Comparison of ENCODE assay signal across 1 cellular context in genomic region chr4:55183926-55184599, GRCh38.
TF ChIP-seq lines count a peak whose summit lies in the region.

No MANE protein-coding gene starts in this region.

TF ChIP-seq in GM23338, 12 proteins besides CTCF, POLR2A, EP300 and RAD21 (continued from another document):
- TF ChIP-seq, protein P1, sequence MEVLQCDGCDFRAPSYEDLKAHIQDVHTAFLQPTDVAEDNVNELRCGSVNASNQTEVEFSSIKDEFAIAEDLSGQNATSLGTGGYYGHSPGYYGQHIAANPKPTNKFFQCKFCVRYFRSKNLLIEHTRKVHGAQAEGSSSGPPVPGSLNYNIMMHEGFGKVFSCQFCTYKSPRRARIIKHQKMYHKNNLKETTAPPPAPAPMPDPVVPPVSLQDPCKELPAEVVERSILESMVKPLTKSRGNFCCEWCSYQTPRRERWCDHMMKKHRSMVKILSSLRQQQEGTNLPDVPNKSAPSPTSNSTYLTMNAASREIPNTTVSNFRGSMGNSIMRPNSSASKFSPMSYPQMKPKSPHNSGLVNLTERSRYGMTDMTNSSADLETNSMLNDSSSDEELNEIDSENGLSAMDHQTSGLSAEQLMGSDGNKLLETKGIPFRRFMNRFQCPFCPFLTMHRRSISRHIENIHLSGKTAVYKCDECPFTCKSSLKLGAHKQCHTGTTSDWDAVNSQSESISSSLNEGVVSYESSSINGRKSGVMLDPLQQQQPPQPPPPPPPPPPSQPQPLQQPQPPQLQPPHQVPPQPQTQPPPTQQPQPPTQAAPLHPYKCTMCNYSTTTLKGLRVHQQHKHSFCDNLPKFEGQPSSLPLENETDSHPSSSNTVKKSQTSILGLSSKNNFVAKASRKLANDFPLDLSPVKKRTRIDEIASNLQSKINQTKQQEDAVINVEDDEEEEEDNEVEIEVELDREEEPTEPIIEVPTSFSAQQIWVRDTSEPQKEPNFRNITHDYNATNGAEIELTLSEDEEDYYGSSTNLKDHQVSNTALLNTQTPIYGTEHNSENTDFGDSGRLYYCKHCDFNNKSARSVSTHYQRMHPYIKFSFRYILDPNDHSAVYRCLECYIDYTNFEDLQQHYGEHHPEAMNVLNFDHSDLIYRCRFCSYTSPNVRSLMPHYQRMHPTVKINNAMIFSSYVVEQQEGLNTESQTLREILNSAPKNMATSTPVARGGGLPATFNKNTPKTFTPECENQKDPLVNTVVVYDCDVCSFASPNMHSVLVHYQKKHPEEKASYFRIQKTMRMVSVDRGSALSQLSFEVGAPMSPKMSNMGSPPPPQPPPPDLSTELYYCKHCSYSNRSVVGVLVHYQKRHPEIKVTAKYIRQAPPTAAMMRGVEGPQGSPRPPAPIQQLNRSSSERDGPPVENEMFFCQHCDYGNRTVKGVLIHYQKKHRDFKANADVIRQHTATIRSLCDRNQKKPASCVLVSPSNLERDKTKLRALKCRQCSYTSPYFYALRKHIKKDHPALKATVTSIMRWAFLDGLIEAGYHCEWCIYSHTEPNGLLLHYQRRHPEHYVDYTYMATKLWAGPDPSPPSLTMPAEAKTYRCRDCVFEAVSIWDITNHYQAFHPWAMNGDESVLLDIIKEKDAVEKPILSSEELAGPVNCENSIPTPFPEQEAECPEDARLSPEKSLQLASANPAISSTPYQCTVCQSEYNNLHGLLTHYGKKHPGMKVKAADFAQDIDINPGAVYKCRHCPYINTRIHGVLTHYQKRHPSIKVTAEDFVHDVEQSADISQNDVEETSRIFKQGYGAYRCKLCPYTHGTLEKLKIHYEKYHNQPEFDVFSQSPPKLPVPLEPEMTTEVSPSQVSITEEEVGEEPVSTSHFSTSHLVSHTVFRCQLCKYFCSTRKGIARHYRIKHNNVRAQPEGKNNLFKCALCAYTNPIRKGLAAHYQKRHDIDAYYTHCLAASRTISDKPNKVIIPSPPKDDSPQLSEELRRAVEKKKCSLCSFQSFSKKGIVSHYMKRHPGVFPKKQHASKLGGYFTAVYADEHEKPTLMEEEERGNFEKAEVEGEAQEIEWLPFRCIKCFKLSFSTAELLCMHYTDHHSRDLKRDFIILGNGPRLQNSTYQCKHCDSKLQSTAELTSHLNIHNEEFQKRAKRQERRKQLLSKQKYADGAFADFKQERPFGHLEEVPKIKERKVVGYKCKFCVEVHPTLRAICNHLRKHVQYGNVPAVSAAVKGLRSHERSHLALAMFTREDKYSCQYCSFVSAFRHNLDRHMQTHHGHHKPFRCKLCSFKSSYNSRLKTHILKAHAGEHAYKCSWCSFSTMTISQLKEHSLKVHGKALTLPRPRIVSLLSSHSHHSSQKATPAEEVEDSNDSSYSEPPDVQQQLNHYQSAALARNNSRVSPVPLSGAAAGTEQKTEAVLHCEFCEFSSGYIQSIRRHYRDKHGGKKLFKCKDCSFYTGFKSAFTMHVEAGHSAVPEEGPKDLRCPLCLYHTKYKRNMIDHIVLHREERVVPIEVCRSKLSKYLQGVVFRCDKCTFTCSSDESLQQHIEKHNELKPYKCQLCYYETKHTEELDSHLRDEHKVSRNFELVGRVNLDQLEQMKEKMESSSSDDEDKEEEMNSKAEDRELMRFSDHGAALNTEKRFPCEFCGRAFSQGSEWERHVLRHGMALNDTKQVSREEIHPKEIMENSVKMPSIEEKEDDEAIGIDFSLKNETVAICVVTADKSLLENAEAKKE (CRISPR knock-in tag; IDR thresholded peaks at IDR 0.05) = no peak
- no peak for TF ChIP-seq EZH2phosphoT487 (IDR thresholded peaks at IDR 0.05; ENCODE audit: unreplicated experiment)
TF ChIP-seq in GM23338: peak in this region for 0.
